5 cellular contexts compared by ENCODE assay signal in the genomic region with DNA sequence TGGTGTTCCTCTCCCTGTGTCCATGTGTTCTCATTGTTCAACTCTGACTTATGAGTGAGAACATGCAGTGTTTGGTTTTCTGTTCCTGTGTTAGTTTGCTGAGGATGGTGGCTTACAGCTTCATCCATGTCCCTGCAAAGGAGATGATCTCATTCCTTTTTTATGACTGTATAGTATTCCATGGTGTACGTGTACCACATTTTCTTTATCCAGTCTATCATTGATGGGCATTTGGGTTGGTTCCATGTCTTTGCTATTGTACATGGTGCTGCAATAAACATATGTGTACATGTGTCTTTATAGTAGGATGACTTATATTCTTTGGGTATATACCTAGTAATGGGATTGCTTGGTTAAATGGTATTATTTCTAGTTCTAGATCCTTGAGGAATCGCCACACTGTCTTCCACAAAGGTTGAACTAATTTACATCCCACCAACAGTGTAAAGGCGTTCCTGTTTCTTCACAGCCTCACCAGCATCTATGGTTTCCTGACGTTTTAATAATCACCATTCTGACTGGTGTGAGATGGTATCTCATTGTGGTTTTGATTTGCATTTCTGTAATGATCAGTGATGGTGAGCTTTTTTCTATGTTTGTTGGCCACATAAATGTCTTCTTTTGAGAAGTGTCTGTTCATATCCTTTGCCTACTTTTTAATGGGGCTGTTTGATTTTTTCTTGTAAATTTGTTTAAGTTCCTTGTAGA. TPM values are rescaled to one million over a fixed set of nuclear protein-coding genes. Genes with fewer than 3 reads are reported as not detected.
DNase-seq lines count a peak whose midpoint lies in the region; ATAC-seq, FAIRE-seq and TF ChIP-seq lines count a peak whose summit lies in the region.
"Not testable (repeated sequence)": the region's sequence is repeated elsewhere in the genome, so short reads cannot be mapped to it uniquely, and the experiment has no call there.

No MANE protein-coding gene starts in this region.

- TF ChIP-seq POLR2A in GM12878 (IDR thresholded peaks at IDR 0.05; ENCODE audit: low read depth, low read length): not testable (repeated sequence)

- H3K4me3 Mint-ChIP-seq in central memory CD8-positive, alpha-beta T cell; mesothelial cell of epicardium; progenitor cell of endocrine pancreas (ENCODE audit: low read depth): not testable (repeated sequence)

- SMC1A ChIA-PET in GM12878 (lab: Charles Lee; ENCODE audit: uncharacterized antibody, unreplicated experiment): interaction anchor here (0.6 to 1.2 kb wide), 4 partner anchors 22 to 161 kb away, joined by 3 to 4 read pairs (median 3); no protein-coding TSS in a partner anchor

- H3K27me3 ChIP-seq in GM12878 (replicated peaks in 1 of 2; ENCODE audit: control insufficient read depth in 2 of 2, insufficient read depth in 2 of 2, low read length in 1 of 2): not testable (repeated sequence)

- TF ChIP-seq RAD21 in GM12878 (IDR thresholded peaks at IDR 0.05; ENCODE audit: insufficient read depth, low read depth, low read length): not testable (repeated sequence)

- not testable (repeated sequence) for H3K9me3 ChIP-seq in HEK293 (ENCODE audit: control insufficient read depth, insufficient read depth, low read depth, low read length); GM12878 (replicated peaks; ENCODE audit: control insufficient read depth, insufficient read depth, low read length)

- POLR2A ChIA-PET in HEK293 (lab: Yijun Ruan, JAX): interaction anchor here (0.7 kb wide), 1 partner anchor 154 kb away, joined by 3 read pairs; no protein-coding TSS in a partner anchor
- POLR2A ChIA-PET in GM12878 (lab: Charles Lee): interaction anchor here (0.7 to 0.8 kb wide), 2 partner anchors 11 to 160 kb away, joined by 4 to 6 read pairs; no protein-coding TSS in a partner anchor

- not testable (repeated sequence) for H4K20me1 ChIP-seq in GM12878 (ENCODE audit: control insufficient read depth, insufficient read depth)

- not testable (repeated sequence) for H3K9me3 Mint-ChIP-seq in central memory CD8-positive, alpha-beta T cell; mesothelial cell of epicardium; progenitor cell of endocrine pancreas (ENCODE audit: low read depth)

- RAD21 ChIA-PET in GM12878 (lab: Charles Lee; ENCODE audit: unreplicated experiment): interaction anchor here (1.1 to 1.8 kb wide), 3 partner anchors 11 to 48 kb away, joined by 3 to 12 read pairs (median 3); no protein-coding TSS in a partner anchor

- 57% methylated on average over 4 of the region's 4 CpGs for WGBS in GM12878 (ENCODE audit: insufficient coverage, insufficient replicate concordance, low lambda C conversion rate, missing lambda C conversion rate)

- not testable (repeated sequence) for H3K4me1 ChIP-seq in HEK293 (ENCODE audit: control insufficient read depth, insufficient read depth, low read length)
- peaks cover 27% of the 10 kb centered on the region for H3K4me1 ChIP-seq in GM12878 (ENCODE audit: control insufficient read depth, insufficient read depth, low read length)

- not testable (repeated sequence) for H3K4me3 ChIP-seq in HEK293 (ENCODE audit: low read depth, low read length); GM12878

- not testable (repeated sequence) for FAIRE-seq in GM12878 (lab: Jason Lieb, UNC)

- H3K9ac ChIP-seq in GM12878 (ENCODE audit: control insufficient read depth, insufficient read depth, low read length): not testable (repeated sequence)

- H3K27me3 Mint-ChIP-seq in central memory CD8-positive, alpha-beta T cell; mesothelial cell of epicardium (ENCODE audit: low read depth); progenitor cell of endocrine pancreas: not testable (repeated sequence)

- peaks cover 82% of the 10 kb centered on the region for H3K79me2 ChIP-seq in GM12878 (ENCODE audit: control insufficient read depth, insufficient read depth, low read length)

- DNase-seq in GM12878 (ENCODE audit: low read depth, low spot score); central memory CD8-positive, alpha-beta T cell (ENCODE audit: low spot score in 2 of 2); mesothelial cell of epicardium (ENCODE audit: low spot score in 2 of 2, unreplicated experiment in 2 of 2); progenitor cell of endocrine pancreas (ENCODE audit: low spot score, unreplicated experiment): not testable (repeated sequence)

- intact Hi-C loops in GM12878 (cut with micrococcal nuclease; ENCODE audit: unreplicated experiment): not testable (repeated sequence)

- H3K27ac Mint-ChIP-seq in central memory CD8-positive, alpha-beta T cell (ENCODE audit: low read depth): peak overlapping the region; percentile 29
- H3K27ac Mint-ChIP-seq in mesothelial cell of epicardium (peak overlapping the region; percentile 55), progenitor cell of endocrine pancreas (peak overlapping the region; percentile 23)

- TF ChIP-seq EP300 in GM12878 (IDR thresholded peaks at IDR 0.05; ENCODE audit: borderline replicate concordance in 1 of 2, control insufficient read depth in 1 of 2, low read depth in 2 of 2, low read length in 2 of 2): not testable (repeated sequence)

- H3K36me3 ChIP-seq in HEK293 (ENCODE audit: control insufficient read depth in 2 of 2, insufficient read depth in 1 of 2, low read length in 2 of 2); GM12878 (ENCODE audit: control insufficient read depth in 2 of 2, insufficient read depth in 2 of 2, low read length in 1 of 2): not testable (repeated sequence)

- ATAC-seq in GM12878: peak; percentile 11; the same call in 2 of the 3 replicates
- ATAC-seq in central memory CD8-positive, alpha-beta T cell (replicated peaks; ENCODE audit: extremely low read depth, poor library complexity, severe bottlenecking): peak; percentile 64

- not testable (repeated sequence) for H3K4me2 ChIP-seq in GM12878 (ENCODE audit: control insufficient read depth, insufficient read depth)

- CTCF ChIA-PET in HEK293 (lab: Yijun Ruan, JAX): interaction anchor here (0.7 kb wide), 1 partner anchor 157 kb away, joined by 4 read pairs; no protein-coding TSS in a partner anchor
- CTCF ChIA-PET in GM12878 (lab: Yijun Ruan, JAX): interaction anchor here (0.7 to 1.0 kb wide), 3 partner anchors 24 to 50 kb away, joined by 3 to 6 read pairs (median 5); no protein-coding TSS in a partner anchor

- H3K4me1 Mint-ChIP-seq in central memory CD8-positive, alpha-beta T cell: peaks cover 19% of the 10 kb centered on the region
- not testable (repeated sequence) for H3K4me1 Mint-ChIP-seq in mesothelial cell of epicardium; progenitor cell of endocrine pancreas (ENCODE audit: low read depth)

- not testable (repeated sequence) for BruUV-seq in GM12878 (replicated peaks; lab: Mats Ljungman, UMichigan)

- in situ Hi-C loops in GM12878 (cut with MboI): not testable (repeated sequence)

- not testable (repeated sequence) for H2AFZ ChIP-seq in GM12878 (ENCODE audit: control insufficient read depth, low read depth, low read length)

- H3K27ac ChIP-seq in HEK293 (ENCODE audit: extremely low read depth, low read depth, low read length); GM12878 (ENCODE audit: control insufficient read depth, insufficient read depth): not testable (repeated sequence)

- TF ChIP-seq CTCF in HEK293 (tag by site-specific recombination; IDR thresholded peaks at IDR 0.05); GM12878 (IDR thresholded peaks at IDR 0.05 in 2 of 3, conservative IDR thresholded peaks at IDR 0.05 in 1 of 3; ENCODE audit: control insufficient read depth in 2 of 3, extremely low read depth in 1 of 3, insufficient read depth in 1 of 3, low read depth in 3 of 3, low read length in 3 of 3); mesothelial cell of epicardium (IDR thresholded peaks at IDR 0.05; ENCODE audit: unreplicated experiment); progenitor cell of endocrine pancreas (IDR thresholded peaks at IDR 0.05; ENCODE audit: unreplicated experiment): not testable (repeated sequence)

- not testable (repeated sequence) for H3K36me3 Mint-ChIP-seq in central memory CD8-positive, alpha-beta T cell (ENCODE audit: insufficient read depth); mesothelial cell of epicardium; progenitor cell of endocrine pancreas (ENCODE audit: insufficient read depth)

TF ChIP-seq in GM12878, 131 proteins besides CTCF, POLR2A, EP300 and RAD21 (continues in another document):
- TF ChIP-seq SPI1 (IDR thresholded peaks at IDR 0.05; ENCODE audit: borderline replicate concordance, insufficient read depth, low read depth, low read length) (peak; percentile 5; the same call in 1 of the 2 replicates), POU2F2 (IDR thresholded peaks at IDR 0.05; ENCODE audit: borderline replicate concordance, low read depth, low read length) (peak; percentile 60; the same call in 1 of the 3 replicates), SMARCA5 (IDR thresholded peaks at IDR 0.05) (0 out of 2 replicates have a peak, but pooled peaks have one; percentile 26), MTA2 (IDR thresholded peaks at IDR 0.05; ENCODE audit: low read depth) (peak; percentile 78), RUNX3 (IDR thresholded peaks at IDR 0.05; ENCODE audit: low read length) (peak; percentile 35)

RNA-seq across cellular contexts. Expression of a gene that starts 8.8 kb away (rescaled TPM):
- 157 and 175 TPM in 2 replicates for total RNA-seq in GM12878 (2013; cell fraction: nucleolus; rRNA removed)
- 62.1 and 74.9 TPM in 2 replicates for total RNA-seq in GM12878 (2014; rRNA removed)
- 27.5 and 27.7 TPM in 2 replicates for total RNA-seq in GM12878 (2014; rRNA removed; fragmentation: Illumina TruSeq; extraction: Trizol)
- total RNA-seq in GM12878 (2021): 46.0 and 46.9 TPM in 2 replicates
- polyA plus RNA-seq in GM12878 (2011; ENCODE audit: low read depth): 34.6 TPM
- polyA plus RNA-seq in GM12878 (2011; rRNA removed): 66.9 and 76.2 TPM in 2 replicates
- 43.6 and 50.4 TPM in 2 replicates for polyA plus RNA-seq in GM12878 (2011; cell fraction: cytosol; rRNA removed)
- polyA plus RNA-seq in GM12878 (2011; cell fraction: nucleus; rRNA removed): 43.1 and 57.6 TPM in 2 replicates
- polyA plus RNA-seq in GM12878 (2012): 36.7 and 47.4 TPM in 2 replicates
- 76.4 and 90.7 TPM in 2 replicates for polyA plus RNA-seq in GM12878 (2014; fragmentation: Illumina TruSeq; extraction: Trizol)
- 10 to 100 TPM; 49.9 to 50.5 TPM for polyA plus RNA-seq in GM12878 (2014; fragmentation: Nextera tagmentation; extraction: Ambion mirVana)
- 56.6 and 63.9 TPM in 2 replicates for polyA plus RNA-seq in GM12878 (2014; rRNA removed)
- polyA plus RNA-seq in GM12878 (2016; fragmentation: Nextera tagmentation; extraction: Ambion mirVana): 10 to 100 TPM; 48.9 to 56.7 TPM
- 74.1 and 76.4 TPM in 2 replicates for polyA minus RNA-seq in GM12878 (2011; rRNA and poly(A)+ RNA removed)
- polyA minus RNA-seq in GM12878 (2011; cell fraction: cytosol; rRNA and poly(A)+ RNA removed): 24.3 and 26.6 TPM in 2 replicates
- 91.3 and 97.8 TPM in 2 replicates for polyA minus RNA-seq in GM12878 (2011; cell fraction: nucleus; rRNA and poly(A)+ RNA removed)
- total RNA-seq in mesothelial cell of epicardium: 40.5 to 44.1 TPM (median 43.8 TPM) in 3 replicates
- 21.9 and 24.8 TPM in 2 replicates for total RNA-seq in progenitor cell of endocrine pancreas
